In the genomic region with DNA sequence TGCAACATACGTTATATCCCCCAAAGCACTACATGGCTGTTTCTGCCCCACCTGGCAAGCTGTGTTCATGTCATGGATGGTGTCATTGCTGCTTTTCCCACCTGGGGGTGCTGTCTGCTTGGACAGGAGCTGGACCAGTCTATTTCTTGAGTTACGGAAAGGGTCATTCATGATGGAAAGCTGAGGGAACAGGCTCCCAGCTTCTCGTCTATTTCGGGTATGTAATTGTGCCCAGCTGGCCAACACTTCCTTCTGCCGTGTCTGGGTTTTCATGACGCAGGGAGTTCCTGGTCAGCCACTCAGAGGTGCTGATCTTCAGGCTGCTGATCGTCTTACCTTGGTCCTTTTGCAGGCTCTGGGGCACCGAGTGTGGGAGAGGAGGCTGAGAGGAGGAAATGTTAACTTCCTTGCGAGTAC, we compare ENCODE assay signal across 8 cellular contexts. TPM values are rescaled to one million over a fixed set of nuclear protein-coding genes. Genes with fewer than 3 reads are reported as not detected.
DNase-seq lines count a peak whose midpoint lies in the region; ATAC-seq and TF ChIP-seq lines count a peak whose summit lies in the region.

No MANE protein-coding gene starts in this region.

- peaks cover 23 to 38% of the 10 kb centered on the region in 2 donors for H3K27me3 Mint-ChIP-seq in natural killer cell (ENCODE audit: low read depth in 2 of 2)
- peaks cover 21 to 24% of the 10 kb centered on the region in 2 donors for H3K27me3 Mint-ChIP-seq in natural killer cell treated with Interleukin-12 subunit alpha and Interleukin-12 subunit beta and Interleukin-15 and Interleukin-18, amount 100 ng/mL, for 72 hours
- no peaks in the 10 kb centered on the region for H3K27me3 Mint-ChIP-seq in endothelial cell (ENCODE audit: unreplicated experiment)

- H3K36me3 Mint-ChIP-seq in natural killer cell (no peaks in the 10 kb centered on the region), endothelial cell (ENCODE audit: low read depth, unreplicated experiment) (no peaks in the 10 kb centered on the region)
- H3K36me3 Mint-ChIP-seq in natural killer cell treated with Interleukin-12 subunit alpha and Interleukin-12 subunit beta and Interleukin-15 and Interleukin-18, amount 100 ng/mL, for 72 hours = no peaks in the 10 kb centered on the region

- no peak overlapping the region for H3K4me3 ChIP-seq in mucosa of descending colon

- no peak for DNase-seq in natural killer cell
- DNase-seq in natural killer cell treated with Interleukin-12 subunit alpha and Interleukin-12 subunit beta and Interleukin-15 and Interleukin-18, amount 100 ng/mL, for 72 hours (ENCODE audit: low spot score) = no peak
- peak; percentile 1 for DNase-seq in NCI-H82 treated with DMSO at 0.1 percent for 48 hours (lab: John Stamatoyannopoulos, UW; ENCODE audit: unreplicated experiment)
- peak; percentile 81 for DNase-seq in endothelial cell (ENCODE audit: low spot score)
- DNase-seq in mucosa of descending colon = peak in 1 of 3 donors; percentile 46
- no peak for DNase-seq in NCI-H2029 treated with DMSO at 0.1 percent for 48 hours (lab: John Stamatoyannopoulos, UW)
- no peak for DNase-seq in DMS79 (lab: John Stamatoyannopoulos, UW)

- H3K4me3 Mint-ChIP-seq in natural killer cell = no peak overlapping the region
- H3K4me3 Mint-ChIP-seq in natural killer cell treated with Interleukin-12 subunit alpha and Interleukin-12 subunit beta and Interleukin-15 and Interleukin-18, amount 100 ng/mL, for 72 hours = no peak overlapping the region
- no peak overlapping the region for H3K4me3 Mint-ChIP-seq in endothelial cell (ENCODE audit: unreplicated experiment)

- H3K4me1 Mint-ChIP-seq in natural killer cell (peaks cover 5 to 6% of the 10 kb centered on the region in 2 donors), endothelial cell (ENCODE audit: unreplicated experiment) (peaks cover 7% of the 10 kb centered on the region)
- H3K4me1 Mint-ChIP-seq in natural killer cell treated with Interleukin-12 subunit alpha and Interleukin-12 subunit beta and Interleukin-15 and Interleukin-18, amount 100 ng/mL, for 72 hours (ENCODE audit: low read depth in 2 of 2) = no peaks in the 10 kb centered on the region

- H3K27ac Mint-ChIP-seq in natural killer cell (no peak overlapping the region), endothelial cell (ENCODE audit: unreplicated experiment) (no peak overlapping the region)
- H3K27ac Mint-ChIP-seq in natural killer cell treated with Interleukin-12 subunit alpha and Interleukin-12 subunit beta and Interleukin-15 and Interleukin-18, amount 100 ng/mL, for 72 hours = no peak overlapping the region

- H3K4me1 ChIP-seq in mucosa of descending colon (ENCODE audit: low read depth) = no peaks in the 10 kb centered on the region

- no peaks in the 10 kb centered on the region for H3K9me3 Mint-ChIP-seq in natural killer cell
- H3K9me3 Mint-ChIP-seq in natural killer cell treated with Interleukin-12 subunit alpha and Interleukin-12 subunit beta and Interleukin-15 and Interleukin-18, amount 100 ng/mL, for 72 hours = no peaks in the 10 kb centered on the region
- H3K9me3 Mint-ChIP-seq in endothelial cell (ENCODE audit: unreplicated experiment) = no peaks in the 10 kb centered on the region

- TF ChIP-seq CTCF in natural killer cell (IDR thresholded peaks at IDR 0.05) (peak; percentile 20), endothelial cell (IDR thresholded peaks at IDR 0.05; ENCODE audit: unreplicated experiment) (peak; percentile 72), mucosa of descending colon (IDR thresholded peaks at IDR 0.05) (no peak)

- intact Hi-C loops in natural killer cell (cut with micrococcal nuclease) = no loop called here
- intact Hi-C loops in mucosa of descending colon (cut with DNase I, micrococcal nuclease) = no loop called here

- H3K9me3 ChIP-seq in mucosa of descending colon = no peaks in the 10 kb centered on the region

- H3K36me3 ChIP-seq in mucosa of descending colon (ENCODE audit: low read depth) = no peaks in the 10 kb centered on the region

- peak in 1 of 3 donors; percentile 51 for ATAC-seq in natural killer cell
- ATAC-seq in natural killer cell treated with Interleukin-12 subunit alpha and Interleukin-12 subunit beta and Interleukin-15 and Interleukin-18, amount 100 ng/mL, for 72 hours = no peak
- ATAC-seq in mucosa of descending colon = peak; percentile 57
- no peak for ATAC-seq in HG02678 (IDR thresholded peaks at IDR 0.05; ENCODE audit: unreplicated experiment)

RNA-seq across cellular contexts. Expression of gene BTBD16, which starts 8.6 kb away (rescaled TPM):
- total RNA-seq in natural killer cell (not detected), endothelial cell (ENCODE audit: unreplicated experiment) (0.23 TPM), mucosa of descending colon (under 1 TPM; 0.16 to 0.60 (median 0.26) TPM)
- total RNA-seq in natural killer cell treated with Interleukin-12 subunit alpha and Interleukin-12 subunit beta and Interleukin-15 and Interleukin-18, amount 100 ng/mL, for 72 hours = not detected

Comparison
In these comparisons a context has a peak if more than half of its experiments do, and no peak if none do; other contexts are left out.
1. DNase-seq: peak in NCI-H82 treated with DMSO at 0.1 percent for 48 hours (single experiment) and endothelial cell (single experiment); none in natural killer cell (single experiment), natural killer cell treated with Interleukin-12 subunit alpha and Interleukin-12 subunit beta and Interleukin-15 and Interleukin-18, amount 100 ng/mL, for 72 hours (single experiment), NCI-H2029 treated with DMSO at 0.1 percent for 48 hours (single experiment) and DMS79 (single experiment).